In the genomic region with DNA sequence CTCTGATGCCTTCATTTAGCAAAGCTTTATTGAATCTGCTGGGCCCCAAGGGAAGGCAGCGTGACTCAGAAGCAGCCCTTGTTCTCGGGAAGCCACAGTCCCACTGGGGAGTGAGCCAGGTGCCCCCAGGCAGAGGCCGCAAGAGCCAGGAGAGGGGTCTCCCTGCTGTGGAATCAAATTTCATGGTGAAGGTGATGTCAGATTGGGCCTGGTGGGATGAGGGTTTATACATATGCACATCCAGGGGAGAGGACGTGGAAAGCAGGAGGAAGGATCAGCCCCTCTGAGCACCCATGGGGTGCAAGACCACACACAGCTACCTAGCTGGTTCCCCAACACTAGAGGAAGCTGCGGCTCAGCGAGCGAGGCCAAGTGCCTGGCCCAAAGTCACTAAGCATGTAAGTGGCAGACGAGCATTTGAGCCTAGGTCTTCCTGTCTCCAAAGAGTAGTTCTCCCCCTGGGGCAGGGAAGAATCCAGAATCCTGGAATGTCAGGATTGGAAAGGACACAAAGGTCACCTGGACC, we compare ENCODE assay signal across 1 cellular context.
TF ChIP-seq lines count a peak whose summit lies in the region.

No MANE protein-coding gene starts in this region.

TF ChIP-seq in GM12878, 131 proteins besides CTCF, POLR2A, EP300 and RAD21:
- TF ChIP-seq, protein P1, sequence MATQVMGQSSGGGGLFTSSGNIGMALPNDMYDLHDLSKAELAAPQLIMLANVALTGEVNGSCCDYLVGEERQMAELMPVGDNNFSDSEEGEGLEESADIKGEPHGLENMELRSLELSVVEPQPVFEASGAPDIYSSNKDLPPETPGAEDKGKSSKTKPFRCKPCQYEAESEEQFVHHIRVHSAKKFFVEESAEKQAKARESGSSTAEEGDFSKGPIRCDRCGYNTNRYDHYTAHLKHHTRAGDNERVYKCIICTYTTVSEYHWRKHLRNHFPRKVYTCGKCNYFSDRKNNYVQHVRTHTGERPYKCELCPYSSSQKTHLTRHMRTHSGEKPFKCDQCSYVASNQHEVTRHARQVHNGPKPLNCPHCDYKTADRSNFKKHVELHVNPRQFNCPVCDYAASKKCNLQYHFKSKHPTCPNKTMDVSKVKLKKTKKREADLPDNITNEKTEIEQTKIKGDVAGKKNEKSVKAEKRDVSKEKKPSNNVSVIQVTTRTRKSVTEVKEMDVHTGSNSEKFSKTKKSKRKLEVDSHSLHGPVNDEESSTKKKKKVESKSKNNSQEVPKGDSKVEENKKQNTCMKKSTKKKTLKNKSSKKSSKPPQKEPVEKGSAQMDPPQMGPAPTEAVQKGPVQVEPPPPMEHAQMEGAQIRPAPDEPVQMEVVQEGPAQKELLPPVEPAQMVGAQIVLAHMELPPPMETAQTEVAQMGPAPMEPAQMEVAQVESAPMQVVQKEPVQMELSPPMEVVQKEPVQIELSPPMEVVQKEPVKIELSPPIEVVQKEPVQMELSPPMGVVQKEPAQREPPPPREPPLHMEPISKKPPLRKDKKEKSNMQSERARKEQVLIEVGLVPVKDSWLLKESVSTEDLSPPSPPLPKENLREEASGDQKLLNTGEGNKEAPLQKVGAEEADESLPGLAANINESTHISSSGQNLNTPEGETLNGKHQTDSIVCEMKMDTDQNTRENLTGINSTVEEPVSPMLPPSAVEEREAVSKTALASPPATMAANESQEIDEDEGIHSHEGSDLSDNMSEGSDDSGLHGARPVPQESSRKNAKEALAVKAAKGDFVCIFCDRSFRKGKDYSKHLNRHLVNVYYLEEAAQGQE (IDR thresholded peaks at IDR 0.05; ENCODE audit: low read depth, low read length) = no peak
- TF ChIP-seq MEF2B (IDR thresholded peaks at IDR 0.05; ENCODE audit: partially characterized antibody, poor library complexity, severe bottlenecking) = peak; percentile 87
- TF ChIP-seq TARDBP (IDR thresholded peaks at IDR 0.05; ENCODE audit: borderline replicate concordance) = no peak
- peak; percentile 51; the same call in 1 of the 2 replicates for TF ChIP-seq EED (IDR thresholded peaks at IDR 0.05; ENCODE audit: low read depth)
- TF ChIP-seq JUND (IDR thresholded peaks at IDR 0.05; ENCODE audit: low read depth, low read length) = no peak
- peak; percentile 88 to 89 for TF ChIP-seq IKZF2 (IDR thresholded peaks at IDR 0.05)
- TF ChIP-seq, protein P2, sequence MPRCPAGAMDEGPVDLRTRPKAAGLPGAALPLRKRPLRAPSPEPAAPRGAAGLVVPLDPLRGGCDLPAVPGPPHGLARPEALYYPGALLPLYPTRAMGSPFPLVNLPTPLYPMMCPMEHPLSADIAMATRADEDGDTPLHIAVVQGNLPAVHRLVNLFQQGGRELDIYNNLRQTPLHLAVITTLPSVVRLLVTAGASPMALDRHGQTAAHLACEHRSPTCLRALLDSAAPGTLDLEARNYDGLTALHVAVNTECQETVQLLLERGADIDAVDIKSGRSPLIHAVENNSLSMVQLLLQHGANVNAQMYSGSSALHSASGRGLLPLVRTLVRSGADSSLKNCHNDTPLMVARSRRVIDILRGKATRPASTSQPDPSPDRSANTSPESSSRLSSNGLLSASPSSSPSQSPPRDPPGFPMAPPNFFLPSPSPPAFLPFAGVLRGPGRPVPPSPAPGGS (IDR thresholded peaks at IDR 0.05; ENCODE audit: borderline replicate concordance, insufficient read depth, low read depth, low read length, poor library complexity, severe bottlenecking) = no peak
- TF ChIP-seq MYB (IDR thresholded peaks at IDR 0.05; ENCODE audit: borderline replicate concordance, low read depth, low read length) = no peak
- no peak for TF ChIP-seq MTA3 (IDR thresholded peaks at IDR 0.05; ENCODE audit: borderline replicate concordance, low read length)
- no peak for TF ChIP-seq RB1 (IDR thresholded peaks at IDR 0.05; ENCODE audit: borderline replicate concordance)
- TF ChIP-seq, protein P3, sequence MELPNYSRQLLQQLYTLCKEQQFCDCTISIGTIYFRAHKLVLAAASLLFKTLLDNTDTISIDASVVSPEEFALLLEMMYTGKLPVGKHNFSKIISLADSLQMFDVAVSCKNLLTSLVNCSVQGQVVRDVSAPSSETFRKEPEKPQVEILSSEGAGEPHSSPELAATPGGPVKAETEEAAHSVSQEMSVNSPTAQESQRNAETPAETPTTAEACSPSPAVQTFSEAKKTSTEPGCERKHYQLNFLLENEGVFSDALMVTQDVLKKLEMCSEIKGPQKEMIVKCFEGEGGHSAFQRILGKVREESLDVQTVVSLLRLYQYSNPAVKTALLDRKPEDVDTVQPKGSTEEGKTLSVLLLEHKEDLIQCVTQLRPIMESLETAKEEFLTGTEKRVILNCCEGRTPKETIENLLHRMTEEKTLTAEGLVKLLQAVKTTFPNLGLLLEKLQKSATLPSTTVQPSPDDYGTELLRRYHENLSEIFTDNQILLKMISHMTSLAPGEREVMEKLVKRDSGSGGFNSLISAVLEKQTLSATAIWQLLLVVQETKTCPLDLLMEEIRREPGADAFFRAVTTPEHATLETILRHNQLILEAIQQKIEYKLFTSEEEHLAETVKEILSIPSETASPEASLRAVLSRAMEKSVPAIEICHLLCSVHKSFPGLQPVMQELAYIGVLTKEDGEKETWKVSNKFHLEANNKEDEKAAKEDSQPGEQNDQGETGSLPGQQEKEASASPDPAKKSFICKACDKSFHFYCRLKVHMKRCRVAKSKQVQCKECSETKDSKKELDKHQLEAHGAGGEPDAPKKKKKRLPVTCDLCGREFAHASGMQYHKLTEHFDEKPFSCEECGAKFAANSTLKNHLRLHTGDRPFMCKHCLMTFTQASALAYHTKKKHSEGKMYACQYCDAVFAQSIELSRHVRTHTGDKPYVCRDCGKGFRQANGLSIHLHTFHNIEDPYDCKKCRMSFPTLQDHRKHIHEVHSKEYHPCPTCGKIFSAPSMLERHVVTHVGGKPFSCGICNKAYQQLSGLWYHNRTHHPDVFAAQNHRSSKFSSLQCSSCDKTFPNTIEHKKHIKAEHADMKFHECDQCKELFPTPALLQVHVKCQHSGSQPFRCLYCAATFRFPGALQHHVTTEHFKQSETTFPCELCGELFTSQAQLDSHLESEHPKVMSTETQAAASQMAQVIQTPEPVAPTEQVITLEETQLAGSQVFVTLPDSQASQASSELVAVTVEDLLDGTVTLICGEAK (IDR thresholded peaks at IDR 0.05; ENCODE audit: borderline replicate concordance) = peak; percentile 62; the same call in 1 of the 2 replicates
- TF ChIP-seq NR2C1 (IDR thresholded peaks at IDR 0.05) = no peak
- 0 out of 2 replicates have a peak, but pooled peaks have one; percentile 56 for TF ChIP-seq GATAD2B (conservative IDR thresholded peaks at IDR 0.05; ENCODE audit: low read depth)
- TF ChIP-seq SRF (IDR thresholded peaks at IDR 0.05; ENCODE audit: low read depth in 2 of 2, low read length in 2 of 2) = no peak
- no peak for TF ChIP-seq RFX5 (IDR thresholded peaks at IDR 0.05; ENCODE audit: low read depth, low read length)
- no peak for TF ChIP-seq ZNF384 (IDR thresholded peaks at IDR 0.05; ENCODE audit: borderline replicate concordance, low read depth, low read length)
- no peak for TF ChIP-seq GABPA (IDR thresholded peaks at IDR 0.05; ENCODE audit: low read depth)
- no peak for TF ChIP-seq STAT1 (conservative IDR thresholded peaks at IDR 0.05)
- TF ChIP-seq BHLHE40 (IDR thresholded peaks at IDR 0.05; ENCODE audit: borderline replicate concordance in 1 of 2, low read depth in 2 of 2, low read length in 1 of 2) = 0 out of 4 replicates have a peak, but pooled peaks of 1 of the 2 experiments have one; percentile 25
- TF ChIP-seq CHD1 (IDR thresholded peaks at IDR 0.05; ENCODE audit: low read depth, low read length) = no peak
- peak; percentile 58; the same call in 1 of the 2 replicates for TF ChIP-seq MTA2 (IDR thresholded peaks at IDR 0.05; ENCODE audit: low read depth)
- TF ChIP-seq, protein P4, sequence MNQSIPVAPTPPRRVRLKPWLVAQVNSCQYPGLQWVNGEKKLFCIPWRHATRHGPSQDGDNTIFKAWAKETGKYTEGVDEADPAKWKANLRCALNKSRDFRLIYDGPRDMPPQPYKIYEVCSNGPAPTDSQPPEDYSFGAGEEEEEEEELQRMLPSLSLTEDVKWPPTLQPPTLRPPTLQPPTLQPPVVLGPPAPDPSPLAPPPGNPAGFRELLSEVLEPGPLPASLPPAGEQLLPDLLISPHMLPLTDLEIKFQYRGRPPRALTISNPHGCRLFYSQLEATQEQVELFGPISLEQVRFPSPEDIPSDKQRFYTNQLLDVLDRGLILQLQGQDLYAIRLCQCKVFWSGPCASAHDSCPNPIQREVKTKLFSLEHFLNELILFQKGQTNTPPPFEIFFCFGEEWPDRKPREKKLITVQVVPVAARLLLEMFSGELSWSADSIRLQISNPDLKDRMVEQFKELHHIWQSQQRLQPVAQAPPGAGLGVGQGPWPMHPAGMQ (IDR thresholded peaks at IDR 0.05; ENCODE audit: borderline replicate concordance) = no peak
- TF ChIP-seq IKZF1 (conservative IDR thresholded peaks at IDR 0.05) = peak; percentile 89
- TF ChIP-seq, protein P5, sequence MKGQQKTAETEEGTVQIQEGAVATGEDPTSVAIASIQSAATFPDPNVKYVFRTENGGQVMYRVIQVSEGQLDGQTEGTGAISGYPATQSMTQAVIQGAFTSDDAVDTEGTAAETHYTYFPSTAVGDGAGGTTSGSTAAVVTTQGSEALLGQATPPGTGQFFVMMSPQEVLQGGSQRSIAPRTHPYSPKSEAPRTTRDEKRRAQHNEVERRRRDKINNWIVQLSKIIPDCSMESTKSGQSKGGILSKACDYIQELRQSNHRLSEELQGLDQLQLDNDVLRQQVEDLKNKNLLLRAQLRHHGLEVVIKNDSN (IDR thresholded peaks at IDR 0.05; ENCODE audit: borderline replicate concordance, extremely low read length, insufficient read depth, low read depth, low read length) = no peak
- TF ChIP-seq DPF2 (IDR thresholded peaks at IDR 0.05) = peak; percentile 76
- TF ChIP-seq, protein P6, sequence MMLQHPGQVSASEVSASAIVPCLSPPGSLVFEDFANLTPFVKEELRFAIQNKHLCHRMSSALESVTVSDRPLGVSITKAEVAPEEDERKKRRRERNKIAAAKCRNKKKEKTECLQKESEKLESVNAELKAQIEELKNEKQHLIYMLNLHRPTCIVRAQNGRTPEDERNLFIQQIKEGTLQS (IDR thresholded peaks at IDR 0.05; ENCODE audit: borderline replicate concordance, extremely low read depth, low read depth, low read length) = no peak
- TF ChIP-seq, protein P7, sequence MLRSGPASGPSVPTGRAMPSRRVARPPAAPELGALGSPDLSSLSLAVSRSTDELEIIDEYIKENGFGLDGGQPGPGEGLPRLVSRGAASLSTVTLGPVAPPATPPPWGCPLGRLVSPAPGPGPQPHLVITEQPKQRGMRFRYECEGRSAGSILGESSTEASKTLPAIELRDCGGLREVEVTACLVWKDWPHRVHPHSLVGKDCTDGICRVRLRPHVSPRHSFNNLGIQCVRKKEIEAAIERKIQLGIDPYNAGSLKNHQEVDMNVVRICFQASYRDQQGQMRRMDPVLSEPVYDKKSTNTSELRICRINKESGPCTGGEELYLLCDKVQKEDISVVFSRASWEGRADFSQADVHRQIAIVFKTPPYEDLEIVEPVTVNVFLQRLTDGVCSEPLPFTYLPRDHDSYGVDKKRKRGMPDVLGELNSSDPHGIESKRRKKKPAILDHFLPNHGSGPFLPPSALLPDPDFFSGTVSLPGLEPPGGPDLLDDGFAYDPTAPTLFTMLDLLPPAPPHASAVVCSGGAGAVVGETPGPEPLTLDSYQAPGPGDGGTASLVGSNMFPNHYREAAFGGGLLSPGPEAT (IDR thresholded peaks at IDR 0.05; ENCODE audit: low read depth) = peak; percentile 36; the same call in 1 of the 2 replicates
- no peak for TF ChIP-seq YBX1 (IDR thresholded peaks at IDR 0.05)
- TF ChIP-seq LARP7 (IDR thresholded peaks at IDR 0.05) = no peak
- TF ChIP-seq SUPT20H (IDR thresholded peaks at IDR 0.05; ENCODE audit: borderline replicate concordance, control insufficient read depth, low read depth, low read length) = no peak
